ENCODE assay signal across 23 cellular contexts in the genomic region with DNA sequence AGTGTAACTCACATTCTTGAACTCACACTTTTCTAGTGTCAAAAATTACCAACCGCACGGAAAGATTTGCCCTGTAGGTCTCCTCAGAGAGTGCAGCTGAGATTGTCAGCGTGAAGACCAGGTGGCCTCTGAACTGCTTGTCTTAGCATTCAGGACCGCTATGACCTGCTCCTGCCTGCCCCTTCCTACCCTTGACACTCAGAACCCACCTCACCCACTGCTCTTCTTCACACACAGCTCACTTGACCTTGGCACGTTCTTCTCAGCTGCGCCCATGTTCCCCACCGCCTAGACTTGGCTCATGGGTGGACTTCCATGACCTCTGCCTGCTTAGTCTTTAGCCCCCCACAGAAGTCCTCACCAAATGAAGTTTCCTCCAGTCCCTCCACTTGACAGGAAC.
DNase-seq lines count a peak whose midpoint lies in the region; ATAC-seq and TF ChIP-seq lines count a peak whose summit lies in the region.
"Had no signal": no experiment of that assay in that cellular context is flagged by ENCODE, and none has a peak within 500 bp of the region (broad histone marks: within the 10 kb centered on the region; RNA-seq: fewer than 3 reads in every experiment).

No MANE protein-coding gene starts in this region.

- H3K4me2 ChIP-seq in mesendoderm (ENCODE audit: low read length), result no peak overlapping the region

- peak overlapping the region; percentile 87 for H3K56ac ChIP-seq in mesendoderm (ENCODE audit: low read length)

- H3K27ac ChIP-seq in body of pancreas, result peak overlapping the region in 3 of 4 donors; percentile 8 to 33 (median 18)
- peak overlapping the region; percentile 76 for H3K27ac ChIP-seq in mesendoderm (ENCODE audit: low read depth, low read length)
- no peak overlapping the region for H3K27ac ChIP-seq in prostate gland
- H3K27ac ChIP-seq: 22Rv1 had no signal

- no peaks in the 10 kb centered on the region for H3K36me3 ChIP-seq in body of pancreas (replicated peaks in 1 of 2; ENCODE audit: insufficient read depth in 1 of 2, low read depth in 2 of 2)
- H3K36me3 ChIP-seq in mesendoderm (ENCODE audit: control insufficient read depth, insufficient read depth, low read length), result no peaks in the 10 kb centered on the region
- no peaks in the 10 kb centered on the region for H3K36me3 ChIP-seq in prostate gland
- H3K36me3 ChIP-seq: Peyer's patch had no signal

- no peak overlapping the region for H3K4me3 ChIP-seq in body of pancreas
- H3K4me3 ChIP-seq in mesendoderm (ENCODE audit: low read length), result no peak overlapping the region
- H3K4me3 ChIP-seq in prostate gland, result no peak overlapping the region
- H3K4me3 ChIP-seq: K562, Peyer's patch had no signal

- TF ChIP-seq CTCF in body of pancreas (IDR thresholded peaks at IDR 0.05) (no peak), prostate gland (IDR thresholded peaks at IDR 0.05) (no peak)

- H4K8ac ChIP-seq in mesendoderm (ENCODE audit: low read depth, low read length), result no peak overlapping the region

- H3K23ac ChIP-seq in mesendoderm (ENCODE audit: low read length), result peak overlapping the region; percentile 83

- H2BK120ac ChIP-seq in mesendoderm (ENCODE audit: low read depth, low read length), result peak overlapping the region; percentile 9

- no peaks in the 10 kb centered on the region for H3K9me3 Mint-ChIP-seq in activated CD8-positive, alpha-beta memory T cell treated with anti-CD3 and anti-CD28 coated beads, Interleukin-2, amount 10 ng/mL, durations not matched to agents 7 days and 5 days (ENCODE audit: low read depth)
- H3K9me3 Mint-ChIP-seq: CD8-positive, alpha-beta T cell had no signal

- TF ChIP-seq POLR2A in body of pancreas (IDR thresholded peaks at IDR 0.05) (no peak), prostate gland (IDR thresholded peaks at IDR 0.05) (no peak)

- ATAC-seq in activated CD8-positive, alpha-beta memory T cell treated with anti-CD3 and anti-CD28 coated beads, Interleukin-2, amount 10 ng/mL, durations not matched to agents 7 days and 5 days, result no peak
- ATAC-seq in body of pancreas (no peak), GM18517 (IDR thresholded peaks at IDR 0.05; ENCODE audit: unreplicated experiment) (no peak), HG03378 (IDR thresholded peaks at IDR 0.05; ENCODE audit: unreplicated experiment) (no peak)
- ATAC-seq: CD8-positive, alpha-beta T cell; HepG2; K562; SK-N-SH treated with all-trans-retinoic acid at 6 μM for 48 hours had no signal

- no peaks in the 10 kb centered on the region for H3K4me1 Mint-ChIP-seq in activated CD8-positive, alpha-beta memory T cell treated with anti-CD3 and anti-CD28 coated beads, Interleukin-2, amount 10 ng/mL, durations not matched to agents 7 days and 5 days

- H4K5ac ChIP-seq in mesendoderm (ENCODE audit: low read length), result peak overlapping the region; percentile 68

- H2BK5ac ChIP-seq in mesendoderm (ENCODE audit: low read length), result peak overlapping the region; percentile 99

- intact Hi-C loops in body of pancreas (cut with DNase I), result no loop called here
- intact Hi-C loops in prostate gland (cut with DNase I), result no loop called here

- H3K9me3 ChIP-seq in body of pancreas, result no peaks in the 10 kb centered on the region
- H3K9me3 ChIP-seq in prostate gland, result no peaks in the 10 kb centered on the region
- H3K9me3 ChIP-seq: Peyer's patch had no signal

- H3K27ac Mint-ChIP-seq in activated CD8-positive, alpha-beta memory T cell treated with anti-CD3 and anti-CD28 coated beads, Interleukin-2, amount 10 ng/mL, durations not matched to agents 7 days and 5 days, result no peak overlapping the region
- H3K27ac Mint-ChIP-seq: CD8-positive, alpha-beta T cell had no signal

- H2AK5ac ChIP-seq in mesendoderm (ENCODE audit: low read length), result peak overlapping the region; percentile 100

- H3K27me3 Mint-ChIP-seq in activated CD8-positive, alpha-beta memory T cell treated with anti-CD3 and anti-CD28 coated beads, Interleukin-2, amount 10 ng/mL, durations not matched to agents 7 days and 5 days, result peaks cover 18% of the 10 kb centered on the region

- DNase-seq in activated CD8-positive, alpha-beta memory T cell treated with anti-CD3 and anti-CD28 coated beads for 24 hours, result peak; percentile 5
- no peak for DNase-seq in activated CD8-positive, alpha-beta memory T cell treated with anti-CD3 and anti-CD28 coated beads, Interleukin-2, amount 10 ng/mL, durations not matched to agents 7 days and 5 days
- DNase-seq in body of pancreas, result no peak
- no peak for DNase-seq in mesendoderm
- DNase-seq in prostate gland (ENCODE audit: low spot score), result no peak
- no peak for DNase-seq in NCI-H1930 (lab: John Stamatoyannopoulos, UW)
- DNase-seq: AML-193; C1 segment of cervical spinal cord; Calu3; CD8-positive, alpha-beta T cell; NCI-H1092 treated with DMSO at 0.1 percent for 48 hours; NCI-H146; NCI-H2029 treated with DMSO at 0.1 percent for 48 hours; NCI-H2171; NCI-H524 treated with DMSO at 0.1 percent for 48 hours; NCI-H82; Peyer's patch had no signal

- H2BK15ac ChIP-seq in mesendoderm (replicated peaks; ENCODE audit: low read depth), result no peak overlapping the region

- peak overlapping the region; percentile 10 for H3K18ac ChIP-seq in mesendoderm (ENCODE audit: low read length)

- H3K4me1 ChIP-seq in body of pancreas (peaks cover 49% of the 10 kb centered on the region), mesendoderm (ENCODE audit: control insufficient read depth, low read depth, low read length) (peaks cover 37% of the 10 kb centered on the region), prostate gland (replicated peaks) (no peaks in the 10 kb centered on the region)

- 70 to 82% methylated on average over 7 of the region's 7 CpGs for WGBS in body of pancreas, 2 donors
- no CpG with 5 or more reads among the region's 7 CpGs for WGBS in mesendoderm (ENCODE audit: extremely low coverage, insufficient coverage, low lambda C conversion rate)
- WGBS in prostate gland, result 85% methylated on average over 7 of the region's 7 CpGs

- H3K36me3 Mint-ChIP-seq in activated CD8-positive, alpha-beta memory T cell treated with anti-CD3 and anti-CD28 coated beads, Interleukin-2, amount 10 ng/mL, durations not matched to agents 7 days and 5 days, result no peaks in the 10 kb centered on the region
- H3K36me3 Mint-ChIP-seq: CD8-positive, alpha-beta T cell had no signal

- peak overlapping the region; percentile 54 for H3K9ac ChIP-seq in mesendoderm (ENCODE audit: low read length)

- H3K27me3 ChIP-seq in body of pancreas (no peaks in the 10 kb centered on the region), mesendoderm (ENCODE audit: insufficient read depth, low read length, poor library complexity) (no peaks in the 10 kb centered on the region), prostate gland (replicated peaks; ENCODE audit: insufficient read depth) (no peaks in the 10 kb centered on the region)
- H3K27me3 ChIP-seq: Peyer's patch had no signal

- CTCF ChIA-PET in activated CD8-positive, alpha-beta memory T cell treated with anti-CD3 and anti-CD28 coated beads, Interleukin-2, amount 10 ng/mL, durations not matched to agents 7 days and 5 days (lab: Charles Lee), result no interaction called here

- H3K4ac ChIP-seq in mesendoderm (ENCODE audit: low read depth, low read length), result peak overlapping the region; percentile 6

- H3K4me3 Mint-ChIP-seq in activated CD8-positive, alpha-beta memory T cell treated with anti-CD3 and anti-CD28 coated beads, Interleukin-2, amount 10 ng/mL, durations not matched to agents 7 days and 5 days, result no peak overlapping the region
- H3K4me3 Mint-ChIP-seq: CD8-positive, alpha-beta T cell had no signal

- no peaks in the 10 kb centered on the region for H3K79me1 ChIP-seq in mesendoderm (ENCODE audit: low read length)

- no peaks in the 10 kb centered on the region for H3K79me2 ChIP-seq in mesendoderm (ENCODE audit: control insufficient read depth, insufficient read depth, low read length)

Comparison
In these comparisons a context has a peak if more than half of its experiments do, and no peak if none do; other contexts are left out.
1. H3K27ac ChIP-seq: peak in body of pancreas (3 of 4) and mesendoderm (single experiment); none in prostate gland (0 of 2).